In the genomic region with DNA sequence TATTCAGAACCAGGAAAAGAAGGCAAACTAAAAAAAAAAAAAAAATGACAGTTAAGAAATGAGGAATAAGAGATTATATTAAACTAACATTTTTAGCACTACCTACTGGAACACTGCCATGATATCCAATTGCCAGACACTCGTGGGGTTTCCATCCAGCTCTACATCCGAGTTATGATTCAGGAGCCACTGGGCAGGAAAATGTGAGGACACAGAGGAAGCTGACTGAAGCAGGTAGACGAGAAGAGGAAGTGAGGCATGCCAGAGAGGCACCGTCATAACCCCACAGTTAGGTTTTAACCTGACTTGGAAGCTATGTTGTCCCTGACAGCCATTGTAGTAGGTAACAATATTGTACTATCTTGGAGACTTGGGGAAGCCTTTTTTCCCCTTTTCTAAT, we compare ENCODE assay signal across 1 cellular context.
A peak's percentile ranks its signal among the peaks of the same experiment; 100 is the strongest.
TF ChIP-seq lines count a peak whose summit lies in the region.

No MANE protein-coding gene starts in this region.

TF ChIP-seq in GM12878, 131 proteins besides CTCF, POLR2A, EP300 and RAD21:
- TF ChIP-seq TCF12 (IDR thresholded peaks at IDR 0.05; ENCODE audit: low read depth, low read length) (no peak), SPI1 (IDR thresholded peaks at IDR 0.05; ENCODE audit: borderline replicate concordance, insufficient read depth, low read depth, low read length) (peak; percentile 34; the same call in 1 of the 2 replicates)
